ENCODE assay signal across 31 cellular contexts in the genomic region with DNA sequence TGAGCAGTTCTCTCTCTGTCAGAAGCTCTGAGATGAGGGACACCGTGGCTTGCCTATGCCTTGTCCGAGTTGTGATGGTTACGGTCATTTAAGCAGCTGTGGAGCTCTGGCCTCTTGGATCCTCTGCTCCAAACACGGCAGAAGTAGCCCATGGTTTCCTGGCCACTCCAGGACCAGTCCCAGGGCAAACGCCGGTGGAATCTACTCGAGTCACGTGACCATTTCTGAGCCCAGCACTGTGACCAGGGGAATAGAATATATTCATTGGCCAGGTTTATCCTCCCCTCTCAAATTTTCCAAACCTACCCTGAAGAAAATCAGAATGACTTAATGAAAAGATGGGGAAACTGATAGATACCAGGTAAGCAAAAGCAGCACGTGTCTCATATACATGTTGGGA.
"Had no signal": no experiment of that assay in that cellular context is flagged by ENCODE, and none has a peak within 500 bp of the region (broad histone marks: within the 10 kb centered on the region; RNA-seq: fewer than 3 reads in every experiment).

No MANE protein-coding gene starts in this region.

- H3K36me3 Mint-ChIP-seq: immature natural killer cell; naive thymus-derived CD8-positive, alpha-beta T cell; stimulated activated naive B cell treated with anti-CD40 and anti-IgM and Interleukin-4, amounts not matched to agents 10 μg/mL and 1 μg/mL and 100 μg/mL, for 72 hours had no signal

- H3K27ac ChIP-seq: left lung, lower lobe of right lung, neutrophil, parathyroid adenoma, right atrium auricular region, skin epidermis, stomach, thoracic aorta, tibial artery, upper lobe of right lung had no signal

- H3K4me1 ChIP-seq: parathyroid adenoma, stomach had no signal

- H3K9me3 Mint-ChIP-seq: immature natural killer cell; naive thymus-derived CD8-positive, alpha-beta T cell; nephron; stimulated activated naive B cell treated with anti-CD40 and anti-IgM and Interleukin-4, amounts not matched to agents 10 μg/mL and 1 μg/mL and 100 μg/mL, for 72 hours had no signal

- DNase-seq: hypothalamus; immature natural killer cell; kidney; left colon; left lung; lower lobe of right lung; mammary epithelial cell; mesenchymal stem cell; naive thymus-derived CD8-positive, alpha-beta T cell; occipital lobe; stimulated activated CD4-positive, alpha-beta T cell treated with anti-CD3 and anti-CD28 coated beads, Interleukin-12 subunit alpha, Interleukin-12 subunit beta, amount 100 ng/mL, for 4 hours; stimulated activated CD4-positive, alpha-beta T cell treated with anti-CD3 and anti-CD28 coated beads, Interleukin-15, amount 100 ng/mL, for 24 hours; stimulated activated CD4-positive, alpha-beta T cell treated with anti-CD3 and anti-CD28 coated beads, Interleukin-2, amount 100 ng/mL, for 24 hours; stimulated activated CD4-positive, alpha-beta T cell treated with anti-CD3 and anti-CD28 coated beads, Interleukin-4, amount 100 ng/mL, for 1 hour; stimulated activated naive B cell treated with anti-CD40 and anti-IgM and Interleukin-4, amounts not matched to agents 10 μg/mL and 1 μg/mL and 100 μg/mL, for 72 hours; stimulated activated naive CD8-positive, alpha-beta T cell treated with anti-CD3 and anti-CD28 coated beads, Interleukin-15, Interleukin-2, amounts not matched to agents 100 U/mL and 50 U/mL, for 24 hours; stomach; tibial artery; trophoblast cell; upper lobe of right lung had no signal

- H3K27ac Mint-ChIP-seq: immature natural killer cell; naive thymus-derived CD8-positive, alpha-beta T cell; nephron; progenitor cell of endocrine pancreas; stimulated activated naive B cell treated with anti-CD40 and anti-IgM and Interleukin-4, amounts not matched to agents 10 μg/mL and 1 μg/mL and 100 μg/mL, for 72 hours had no signal

- H3K27me3 ChIP-seq: left lung, neutrophil, right atrium auricular region, upper lobe of right lung had no signal

- H3K4me3 ChIP-seq: left lung, lower lobe of right lung, right atrium auricular region, skin epidermis, stomach, thoracic aorta, tibial artery, upper lobe of right lung had no signal

- H3K79me2 ChIP-seq: parathyroid adenoma had no signal

- H3K4me1 Mint-ChIP-seq: immature natural killer cell had no signal

- FAIRE-seq: islet of Langerhans, kidney, urothelium cell line had no signal

- H3K9ac ChIP-seq: parathyroid adenoma had no signal

- ATAC-seq: left colon; left lung; lower lobe of right lung; naive thymus-derived CD8-positive, alpha-beta T cell; sciatic nerve; stimulated activated naive B cell treated with anti-CD40 and anti-IgM and Interleukin-4, amounts not matched to agents 10 μg/mL and 1 μg/mL and 100 μg/mL, for 72 hours; stimulated activated naive CD8-positive, alpha-beta T cell treated with anti-CD3 and anti-CD28 coated beads, Interleukin-15, Interleukin-2, amounts not matched to agents 100 U/mL and 50 U/mL, for 24 hours; upper lobe of right lung had no signal

- H2AFZ ChIP-seq: parathyroid adenoma had no signal

- H3K9me3 ChIP-seq: left lung, lower lobe of right lung, neutrophil, right atrium auricular region, stomach, thoracic aorta, tibial artery, upper lobe of right lung had no signal

- H3K4me3 Mint-ChIP-seq: immature natural killer cell; naive thymus-derived CD8-positive, alpha-beta T cell; nephron; neural crest cell; stimulated activated naive B cell treated with anti-CD40 and anti-IgM and Interleukin-4, amounts not matched to agents 10 μg/mL and 1 μg/mL and 100 μg/mL, for 72 hours had no signal

- H3K27me3 Mint-ChIP-seq: progenitor cell of endocrine pancreas had no signal

- H3K36me3 ChIP-seq: left lung, lower lobe of right lung, neutrophil, right atrium auricular region, stomach, thoracic aorta, tibial artery, upper lobe of right lung had no signal
